Comparison of ENCODE assay signal across 23 cellular contexts in the genomic region with DNA sequence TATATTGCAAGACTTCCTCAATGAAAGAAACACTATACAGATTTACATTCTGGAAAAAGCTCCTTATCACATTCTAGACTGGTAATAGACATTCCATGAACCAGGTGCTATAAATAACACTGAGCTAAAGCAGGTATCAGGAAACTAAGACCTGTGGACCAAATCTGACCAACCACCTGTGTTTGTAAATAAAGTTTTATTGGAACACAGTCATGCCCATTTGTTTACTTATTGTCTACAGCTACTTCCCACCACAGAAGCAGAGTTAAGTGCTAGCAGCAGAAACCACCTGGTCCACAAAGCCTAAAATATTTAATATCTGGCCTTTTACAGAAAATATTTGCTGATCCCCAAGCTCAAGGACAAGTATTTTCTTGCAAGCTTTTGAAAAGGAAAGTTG.
"Had no signal": no experiment of that assay in that cellular context is flagged by ENCODE, and none has a peak within 500 bp of the region (broad histone marks: within the 10 kb centered on the region; RNA-seq: fewer than 3 reads in every experiment).

No MANE protein-coding gene starts in this region.

- H3K36me3 ChIP-seq: esophagus muscularis mucosa, gastrocnemius medialis, heart right ventricle, left lung, lower lobe of right lung had no signal

- H3K27ac ChIP-seq: coronary artery, dorsolateral prefrontal cortex, esophagus muscularis mucosa, foreskin keratinocyte, gastrocnemius medialis, heart right ventricle, left lung, lower lobe of right lung had no signal

- H3K4me3 ChIP-seq: coronary artery, dorsolateral prefrontal cortex, esophagus muscularis mucosa, gastrocnemius medialis, heart right ventricle, left lung, lower lobe of right lung, mucosa of descending colon had no signal

- DNase-seq: dermis blood vessel endothelial cell; dorsolateral prefrontal cortex; effector CD4-positive, alpha-beta T cell; effector memory CD4-positive, alpha-beta T cell; foreskin keratinocyte; gastrocnemius medialis; glutamatergic neuron; head of caudate nucleus; heart right ventricle; hippocampal formation; left cardiac atrium; left lung; left ventricle myocardium superior; lower lobe of right lung; mesenchymal stem cell; mucosa of descending colon; naive B cell had no signal

- FAIRE-seq: colon, endothelial cell of umbilical vein, islet of Langerhans, keratinocyte had no signal

- H3K9me3 ChIP-seq: esophagus muscularis mucosa, gastrocnemius medialis, left lung, lower lobe of right lung, mucosa of descending colon had no signal

- H3K27me3 ChIP-seq: dorsolateral prefrontal cortex, esophagus muscularis mucosa, foreskin keratinocyte, gastrocnemius medialis, heart right ventricle, left lung had no signal

- ATAC-seq: foreskin keratinocyte, gastrocnemius medialis, heart right ventricle, left cardiac atrium, left lung, left ventricle myocardium superior, lower lobe of right lung, mucosa of descending colon had no signal

- H3K4me1 ChIP-seq: esophagus muscularis mucosa, foreskin keratinocyte, gastrocnemius medialis, heart right ventricle, left lung, lower lobe of right lung had no signal
